ENCODE assay signal across 11 cellular contexts in the genomic region with DNA sequence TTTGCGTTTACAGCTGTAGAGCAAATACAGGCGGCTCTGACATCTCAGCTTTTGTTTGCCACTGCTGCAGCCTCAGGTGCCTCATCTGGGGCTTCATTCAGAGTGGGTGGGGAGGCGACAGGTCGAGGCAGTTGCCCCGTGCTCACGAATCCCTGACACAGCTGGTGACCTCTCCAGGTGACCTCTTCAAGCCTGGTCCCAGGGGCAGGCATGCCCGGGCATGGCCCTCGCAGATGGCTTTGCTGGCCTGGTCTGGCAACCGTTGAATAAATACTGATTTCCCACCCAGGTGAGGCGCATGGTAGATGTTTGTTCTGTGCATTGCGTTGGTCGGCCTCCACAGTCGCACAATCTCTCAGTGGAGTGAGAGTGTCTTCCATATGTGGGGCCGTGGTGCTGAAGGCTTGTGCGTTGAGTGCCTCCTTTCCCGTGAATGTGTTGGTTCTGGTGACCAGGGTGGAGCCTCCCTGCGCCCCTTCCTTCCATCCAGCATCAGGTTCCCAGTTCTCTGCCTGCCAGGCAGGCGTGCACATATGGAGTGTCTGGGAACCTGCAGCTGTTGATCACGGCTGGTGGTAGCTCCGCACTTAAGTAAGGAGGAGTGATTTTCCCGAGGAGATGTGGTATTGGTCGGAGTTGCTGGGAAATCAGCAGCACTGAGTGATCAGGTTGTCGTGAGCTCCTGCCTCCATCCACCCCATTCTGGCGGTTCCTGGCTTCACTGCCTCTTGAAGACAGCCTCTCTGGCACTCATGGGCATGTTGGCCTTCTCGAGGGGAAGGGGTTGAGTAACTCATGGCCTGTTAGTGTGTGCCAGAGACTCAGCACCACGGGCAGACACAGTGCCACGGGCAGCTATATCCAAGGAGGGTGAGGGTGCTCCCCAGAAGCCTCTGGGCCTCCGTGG.
DNase-seq lines count a peak whose midpoint lies in the region; ATAC-seq and TF ChIP-seq lines count a peak whose summit lies in the region.
"Had no signal": no experiment of that assay in that cellular context is flagged by ENCODE, and none has a peak within 500 bp of the region (broad histone marks: within the 10 kb centered on the region; RNA-seq: fewer than 3 reads in every experiment).

No MANE protein-coding gene starts in this region.

- H3K79me2 ChIP-seq in smooth muscle cell (ENCODE audit: low read depth): peaks cover 63% of the 10 kb centered on the region

- no peak overlapping the region for H3K4me2 ChIP-seq in smooth muscle cell

- H3K4me1 ChIP-seq in smooth muscle cell (ENCODE audit: low read depth): peaks cover 3% of the 10 kb centered on the region

- no peak overlapping the region for H3K4me3 ChIP-seq in smooth muscle cell
- H3K4me3 ChIP-seq: coronary artery had no signal

- H3K27ac ChIP-seq in smooth muscle cell (ENCODE audit: low read depth): no peak overlapping the region
- H3K27ac ChIP-seq: coronary artery had no signal

- peak; percentile 43 for DNase-seq in activated CD8-positive, alpha-beta memory T cell treated with anti-CD3 and anti-CD28 coated beads, Interleukin-2, amount 50 U/mL, for 48 hours
- no peak for DNase-seq in activated CD8-positive, alpha-beta memory T cell treated with anti-CD3 and anti-CD28 coated beads, Interleukin-2, amount 50 U/mL, for 4 hours
- peak; percentile 97 for DNase-seq in NCI-H2171 treated with DMSO at 0.1 percent for 48 hours (lab: John Stamatoyannopoulos, UW)
- DNase-seq in activated naive CD8-positive, alpha-beta T cell treated with anti-CD3 and anti-CD28 coated beads, Interleukin-2, amount 50 U/mL, for 24 hours: no peak
- DNase-seq in sciatic nerve (ENCODE audit: low spot score): no peak
- no peak for DNase-seq in smooth muscle cell (lab: John Stamatoyannopoulos, UW; ENCODE audit: unreplicated experiment)
- DNase-seq in NCI-H2227 (lab: John Stamatoyannopoulos, UW; ENCODE audit: unreplicated experiment): no peak
- DNase-seq in central memory CD4-positive, alpha-beta T cell: no peak
- DNase-seq: NCI-H446 treated with DMSO at 0.1 percent for 48 hours, T-cell had no signal

- peaks cover 42% of the 10 kb centered on the region for H3K4me1 Mint-ChIP-seq in activated naive CD8-positive, alpha-beta T cell treated with anti-CD3 and anti-CD28 coated beads, Interleukin-2, amount 50 U/mL, for 24 hours

- no peaks in the 10 kb centered on the region for H3K9me3 ChIP-seq in smooth muscle cell (replicated peaks; ENCODE audit: low read depth)

- H3K9ac ChIP-seq in smooth muscle cell (ENCODE audit: low read depth): no peak overlapping the region

- peaks cover 4% of the 10 kb centered on the region for H3K36me3 Mint-ChIP-seq in activated naive CD8-positive, alpha-beta T cell treated with anti-CD3 and anti-CD28 coated beads, Interleukin-2, amount 50 U/mL, for 24 hours (ENCODE audit: low read depth)

- WGBS in smooth muscle cell (ENCODE audit: low lambda C conversion rate): 95% methylated on average over 28 of the region's 28 CpGs

- no peak overlapping the region for H2AFZ ChIP-seq in smooth muscle cell (ENCODE audit: low read depth)

- ATAC-seq in activated naive CD8-positive, alpha-beta T cell treated with anti-CD3 and anti-CD28 coated beads, Interleukin-2, amount 50 U/mL, for 24 hours: no peak
- peak; percentile 33 for ATAC-seq in sciatic nerve

- H3K27ac Mint-ChIP-seq in activated naive CD8-positive, alpha-beta T cell treated with anti-CD3 and anti-CD28 coated beads, Interleukin-2, amount 50 U/mL, for 24 hours: peak overlapping the region; percentile 76
- H3K27ac Mint-ChIP-seq: T-cell had no signal

- H3K27me3 ChIP-seq in smooth muscle cell (ENCODE audit: low read depth): no peaks in the 10 kb centered on the region

- no peaks in the 10 kb centered on the region for H3F3A ChIP-seq in smooth muscle cell (ENCODE audit: low read depth)

- no peak for TF ChIP-seq CTCF in smooth muscle cell (IDR thresholded peaks at IDR 0.05; ENCODE audit: borderline replicate concordance, insufficient read depth, poor library complexity, severe bottlenecking)

- H3K9me3 Mint-ChIP-seq in activated naive CD8-positive, alpha-beta T cell treated with anti-CD3 and anti-CD28 coated beads, Interleukin-2, amount 50 U/mL, for 24 hours: no peaks in the 10 kb centered on the region
- H3K9me3 Mint-ChIP-seq: T-cell had no signal

- H3K27me3 Mint-ChIP-seq in activated naive CD8-positive, alpha-beta T cell treated with anti-CD3 and anti-CD28 coated beads, Interleukin-2, amount 50 U/mL, for 24 hours: no peaks in the 10 kb centered on the region
- H3K27me3 Mint-ChIP-seq: T-cell had no signal

- H3K4me3 Mint-ChIP-seq in activated naive CD8-positive, alpha-beta T cell treated with anti-CD3 and anti-CD28 coated beads, Interleukin-2, amount 50 U/mL, for 24 hours: no peak overlapping the region
- H3K4me3 Mint-ChIP-seq: T-cell had no signal

- intact Hi-C loops in sciatic nerve (cut with DNase I): no loop called here

- peaks cover 80% of the 10 kb centered on the region for H4K20me1 ChIP-seq in smooth muscle cell (ENCODE audit: low read depth)

- no peaks in the 10 kb centered on the region for H3K36me3 ChIP-seq in smooth muscle cell (ENCODE audit: low read depth)

Comparison
In these comparisons a context has a peak if more than half of its experiments do, and no peak if none do; other contexts are left out.
1. DNase-seq: peak in activated CD8-positive, alpha-beta memory T cell treated with anti-CD3 and anti-CD28 coated beads, Interleukin-2, amount 50 U/mL, for 48 hours (single experiment) and NCI-H2171 treated with DMSO at 0.1 percent for 48 hours (single experiment); none in activated CD8-positive, alpha-beta memory T cell treated with anti-CD3 and anti-CD28 coated beads, Interleukin-2, amount 50 U/mL, for 4 hours (single experiment), activated naive CD8-positive, alpha-beta T cell treated with anti-CD3 and anti-CD28 coated beads, Interleukin-2, amount 50 U/mL, for 24 hours (single experiment), sciatic nerve (single experiment), smooth muscle cell (single experiment), NCI-H2227 (single experiment) and central memory CD4-positive, alpha-beta T cell (single experiment).